22 cellular contexts compared by ENCODE assay signal in the genomic region with DNA sequence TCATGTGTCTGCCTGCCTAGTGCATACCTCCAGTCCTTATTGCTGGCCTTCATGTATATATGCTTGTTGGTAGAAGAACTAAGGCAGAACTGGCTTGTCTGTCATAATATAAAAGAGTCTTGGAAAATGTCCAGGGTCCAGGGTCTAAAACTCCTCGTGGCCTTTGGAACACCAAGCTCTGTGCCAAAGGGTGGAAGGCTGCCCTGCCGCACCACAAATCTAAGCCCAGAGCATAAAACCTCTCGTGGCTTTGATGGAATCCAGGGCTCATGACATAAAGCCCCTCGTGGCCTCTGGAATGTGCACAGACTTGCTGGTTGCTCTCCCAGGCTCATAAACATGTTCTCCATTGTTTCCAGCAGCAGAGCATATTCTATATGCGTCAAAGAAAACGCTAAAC.
"Had no signal": no experiment of that assay in that cellular context is flagged by ENCODE, and none has a peak within 500 bp of the region (broad histone marks: within the 10 kb centered on the region; RNA-seq: fewer than 3 reads in every experiment).

No MANE protein-coding gene starts in this region.

- DNase-seq: activated B cell treated with CpG ODN at 0.5 μM for 24 hours; activated CD4-positive, alpha-beta T cell treated with anti-CD3 and anti-CD28 coated beads for 1 hour; activated CD4-positive, alpha-beta T cell treated with anti-CD3 and anti-CD28 coated beads, Interleukin-2, amount 10 ng/mL, durations not matched to agents 24 days and 14 days; activated CD4-positive, alpha-beta T cell treated with anti-CD3 and anti-CD28 coated beads, Interleukin-2, amount 50 U/mL, for 48 hours; activated CD8-positive, alpha-beta memory T cell treated with anti-CD3 and anti-CD28 coated beads, Interleukin-2, amount 10 ng/mL, durations not matched to agents 7 days and 5 days; activated effector memory CD4-positive, alpha-beta T cell treated with anti-CD3 and anti-CD28 coated beads, Interleukin-2, amount 50 U/mL, for 16 hours; activated naive CD4-positive, alpha-beta T cell treated with Interleukin-2 at 50 U/mL for 16 hours; activated T-cell treated with anti-CD3 and anti-CD28 coated beads, Interleukin-2, amount 50 U/mL, for 4 hours; brain microvascular endothelial cell; MM.1S; NCI-H1105; NCI-H1436; NCI-H1694 treated with DMSO at 0.1 percent for 48 hours; NCI-H2081; NCI-H446; NCI-H524; PC-3; SHP77; T-helper 17 cell; T-helper 9 cell had no signal

- H3K27ac ChIP-seq: brain microvascular endothelial cell, cardiac muscle cell, SJSA1 had no signal

- H3K27me3 ChIP-seq: brain microvascular endothelial cell, cardiac muscle cell, SJSA1 had no signal

- H3K36me3 ChIP-seq: brain microvascular endothelial cell, cardiac muscle cell, SJSA1 had no signal

- H3K9me3 ChIP-seq: SJSA1 had no signal

- H3K4me3 ChIP-seq: cardiac muscle cell, SJSA1 had no signal
